ENCODE assay signal across 9 cellular contexts in genomic region chr9:87714819-87715218, GRCh38. TPM values are rescaled to one million over a fixed set of nuclear protein-coding genes. Genes with fewer than 3 reads are reported as not detected.
DNase-seq lines count a peak whose midpoint lies in the region; ATAC-seq, FAIRE-seq and TF ChIP-seq lines count a peak whose summit lies in the region.
"Had no signal": no experiment of that assay in that cellular context is flagged by ENCODE, and none has a peak within 500 bp of the region (broad histone marks: within the 10 kb centered on the region; RNA-seq: fewer than 3 reads in every experiment).

No MANE protein-coding gene starts in this region.

- TF ChIP-seq CTCF in astrocyte of the spinal cord (IDR thresholded peaks at IDR 0.05; ENCODE audit: low read depth, low read length): no peak
- no peak for TF ChIP-seq CTCF in HepG2 (CRISPR knock-in tag; IDR thresholded peaks at IDR 0.05)
- no peak for TF ChIP-seq CTCF in activated CD8-positive, alpha-beta T cell treated with anti-CD3 and anti-CD28 coated beads for 36 hours (IDR thresholded peaks at IDR 0.05)
- no peak for TF ChIP-seq CTCF in OCI-LY7 (conservative IDR thresholded peaks at IDR 0.05; ENCODE audit: low read length)

- H3K27ac Mint-ChIP-seq in activated CD8-positive, alpha-beta T cell treated with anti-CD3 and anti-CD28 coated beads for 36 hours: no peak overlapping the region

- peak; percentile 48 for DNase-seq in SIG-M5 treated with dmso at 0.1 percent for 504 hours (lab: John Stamatoyannopoulos, UW; ENCODE audit: unreplicated experiment)
- DNase-seq in SIG-M5 (lab: John Stamatoyannopoulos, UW): no peak
- peak; percentile 73 for DNase-seq in astrocyte of the spinal cord (ENCODE audit: low read depth, low spot score)
- peak; percentile 89 for DNase-seq in HepG2 (ENCODE audit: low spot score)
- DNase-seq in ureter (ENCODE audit: low spot score): peak; percentile 66
- DNase-seq in activated CD8-positive, alpha-beta T cell treated with anti-CD3 and anti-CD28 coated beads for 36 hours: no peak
- no peak for DNase-seq in OCI-LY7 (ENCODE audit: low spot score)

- BruUV-seq in HepG2 (replicated peaks; lab: Mats Ljungman, UMichigan) (no TSS peak), OCI-LY7 (replicated peaks; lab: Mats Ljungman, UMichigan) (no TSS peak)

- POLR2A ChIA-PET in HepG2 (lab: Yijun Ruan, JAX) (interaction anchor here (0.9 to 2.2 kb wide), 2 partner anchors 12 to 102 kb away, joined by 3 to 20 read pairs; partner anchors contain the start of gene CTSL), OCI-LY7 (lab: Charles Lee) (interaction anchor here (0.7 kb wide), 1 partner anchor 707 kb away, joined by 3 read pairs; no protein-coding TSS in a partner anchor)
- POLR2A ChIA-PET in activated CD8-positive, alpha-beta T cell treated with anti-CD3 and anti-CD28 coated beads for 36 hours (lab: Charles Lee): no interaction called here

- H3K4me3 ChIP-seq in astrocyte of the spinal cord (ENCODE audit: low read depth, low read length) (no peak overlapping the region), HepG2 (replicated peaks in 1 of 3; ENCODE audit: insufficient read depth in 1 of 3, low read depth in 2 of 3, low read length in 3 of 3) (no peak overlapping the region; a peak in 1 of 6 replicates), OCI-LY7 (ENCODE audit: low read depth, low read length, poor library complexity, severe bottlenecking) (no peak overlapping the region)
- H3K4me3 ChIP-seq: thoracic aorta had no signal

- WGBS in HepG2 (ENCODE audit: low lambda C conversion rate): 0% methylated on average over 2 of the region's 2 CpGs

- peaks cover 49% of the 10 kb centered on the region for H3K4me1 ChIP-seq in HepG2 (ENCODE audit: insufficient read depth, low read length)
- H3K4me1 ChIP-seq in OCI-LY7 (ENCODE audit: insufficient read depth, low read length, poor library complexity, severe bottlenecking): no peaks in the 10 kb centered on the region

- peak; percentile 80 for ATAC-seq in HepG2
- no peak for ATAC-seq in activated CD8-positive, alpha-beta T cell treated with anti-CD3 and anti-CD28 coated beads for 36 hours
- ATAC-seq in GM18858 (IDR thresholded peaks at IDR 0.05; ENCODE audit: unreplicated experiment): no peak

- H4K20me1 ChIP-seq in HepG2 (ENCODE audit: insufficient read depth, low read length) (no peaks in the 10 kb centered on the region), OCI-LY7 (ENCODE audit: insufficient read depth, low read length) (no peaks in the 10 kb centered on the region)

- CTCF ChIA-PET in HepG2 (lab: Yijun Ruan, JAX; ENCODE audit: low intra/inter-chr PET ratio, low total read pairs): no interaction called here
- CTCF ChIA-PET in activated CD8-positive, alpha-beta T cell treated with anti-CD3 and anti-CD28 coated beads for 36 hours (lab: Charles Lee): no interaction called here
- CTCF ChIA-PET in OCI-LY7 (lab: Charles Lee; ENCODE audit: unreplicated experiment): no interaction called here

- in situ Hi-C loops in astrocyte of the spinal cord (cut with HindIII; ENCODE audit: low sequenced_read_pairs): no loop called here
- in situ Hi-C loops in HepG2 (cut with HindIII; ENCODE audit: extremely low pct_ligation_motif_present, low pct_unique_long_range_greater_than_20kb): no loop called here

- TF ChIP-seq RAD21 in HepG2 (CRISPR knock-in tag; IDR thresholded peaks at IDR 0.05): no peak

- TF ChIP-seq EP300 in HepG2 (IDR thresholded peaks at IDR 0.05; ENCODE audit: low read depth in 2 of 2, low read length in 2 of 2): peak; percentile 44 to 63; a peak in 3 of 4 replicates
- TF ChIP-seq EP300 in HepG2 (CRISPR knock-in tag; IDR thresholded peaks at IDR 0.05; ENCODE audit: borderline replicate concordance): no peak

- H2AFZ ChIP-seq in HepG2 (ENCODE audit: low read length): no peak overlapping the region
- no peak overlapping the region for H2AFZ ChIP-seq in OCI-LY7 (ENCODE audit: low read length)

- peaks cover 0 to 5% of the 10 kb centered on the region in 2 experiments; a peak in 1 of 5 replicates for H3K27me3 ChIP-seq in HepG2 (ENCODE audit: control insufficient read depth in 1 of 2, insufficient read depth in 2 of 2, low read length in 2 of 2)

- intact Hi-C loops in HepG2 (cut with micrococcal nuclease; ENCODE audit: unreplicated experiment): no loop called here
- intact Hi-C loops in activated CD8-positive, alpha-beta T cell treated with anti-CD3 and anti-CD28 coated beads for 36 hours (cut with micrococcal nuclease): no loop called here
- intact Hi-C loops in OCI-LY7 (cut with micrococcal nuclease; ENCODE audit: unreplicated experiment): no loop called here

- H3K4me2 ChIP-seq in HepG2 (ENCODE audit: low read depth, low read length) (peak overlapping the region; percentile 45), OCI-LY7 (ENCODE audit: low read length) (no peak overlapping the region)

- TF ChIP-seq POLR2A in HepG2 (IDR thresholded peaks at IDR 0.05; ENCODE audit: insufficient read depth in 1 of 2, low read depth in 2 of 2, low read length in 2 of 2): no peak

- no peaks in the 10 kb centered on the region for H3K36me3 Mint-ChIP-seq in activated CD8-positive, alpha-beta T cell treated with anti-CD3 and anti-CD28 coated beads for 36 hours (ENCODE audit: low read depth)

- peaks cover 5% of the 10 kb centered on the region for H3K4me1 Mint-ChIP-seq in activated CD8-positive, alpha-beta T cell treated with anti-CD3 and anti-CD28 coated beads for 36 hours (ENCODE audit: low read depth)

- H3K9ac ChIP-seq in HepG2 (ENCODE audit: insufficient read depth, low read depth, low read length): no peak overlapping the region

- no peaks in the 10 kb centered on the region for H3K9me3 Mint-ChIP-seq in activated CD8-positive, alpha-beta T cell treated with anti-CD3 and anti-CD28 coated beads for 36 hours

- H3K9me3 ChIP-seq in HepG2 (ENCODE audit: low read length): no peaks in the 10 kb centered on the region
- no peaks in the 10 kb centered on the region for H3K9me3 ChIP-seq in OCI-LY7 (ENCODE audit: low read length)
- H3K9me3 ChIP-seq: thoracic aorta had no signal

- H3K4me3 Mint-ChIP-seq in activated CD8-positive, alpha-beta T cell treated with anti-CD3 and anti-CD28 coated beads for 36 hours: no peak overlapping the region

- peak; percentile 84 for FAIRE-seq in HepG2 (lab: Jason Lieb, UNC)

- peaks cover 1% of the 10 kb centered on the region for H3K27me3 Mint-ChIP-seq in activated CD8-positive, alpha-beta T cell treated with anti-CD3 and anti-CD28 coated beads for 36 hours

- H3K36me3 ChIP-seq in HepG2 (replicated peaks in 1 of 2; ENCODE audit: control insufficient read depth in 1 of 2, insufficient read depth in 2 of 2, low read length in 2 of 2) (no peaks in the 10 kb centered on the region), OCI-LY7 (ENCODE audit: insufficient read depth, low read length) (no peaks in the 10 kb centered on the region)
- H3K36me3 ChIP-seq: thoracic aorta had no signal

- H3K9me2 ChIP-seq in OCI-LY7 (ENCODE audit: insufficient read depth, low read length): no peaks in the 10 kb centered on the region

- no peak overlapping the region for H3K27ac ChIP-seq in HepG2 (ENCODE audit: extremely low read length, insufficient read depth, low read length)
- H3K27ac ChIP-seq in OCI-LY7 (ENCODE audit: low read depth, low read length, poor library complexity, severe bottlenecking): no peak overlapping the region

- H3K79me2 ChIP-seq in HepG2 (ENCODE audit: insufficient read depth, low read length): no peaks in the 10 kb centered on the region
- no peaks in the 10 kb centered on the region for H3K79me2 ChIP-seq in OCI-LY7 (ENCODE audit: insufficient read depth, low read depth, low read length)

TF ChIP-seq in HepG2, 621 proteins besides CTCF, POLR2A, EP300 and RAD21 (continues in another document):
- TF ChIP-seq MLLT10 (CRISPR knock-in tag; IDR thresholded peaks at IDR 0.05) (no peak), FOXJ3 (CRISPR knock-in tag; IDR thresholded peaks at IDR 0.05; ENCODE audit: borderline replicate concordance) (peak; percentile 57; the same call in 1 of the 2 replicates), KAT8 (CRISPR knock-in tag; IDR thresholded peaks at IDR 0.05) (peak; percentile 64; the same call in 1 of the 2 replicates)

RNA-seq across cellular contexts. Expression of gene CTSL, which starts 11.1 kb away (rescaled TPM):
- 40.0 and 78.1 TPM in 2 replicates for total RNA-seq in HepG2 (2016; rRNA removed; fragmentation: Illumina TruSeq; extraction: Trizol)
- total RNA-seq in HepG2 (2016; cell fraction: cytosol; rRNA removed; fragmentation: Illumina TruSeq; extraction: Trizol; ENCODE audit: low read depth): 3.8 and 5.8 TPM in 2 replicates
- total RNA-seq in HepG2 (2016; cell fraction: insoluble cytoplasmic fraction; rRNA removed; fragmentation: Illumina TruSeq; extraction: Trizol): 40.5 and 78.7 TPM in 2 replicates
- total RNA-seq in HepG2 (2016; cell fraction: membrane; rRNA removed; fragmentation: Illumina TruSeq; extraction: Trizol): 8.0 and 8.5 TPM in 2 replicates
- 52.9 and 63.4 TPM in 2 replicates for total RNA-seq in HepG2 (2016; cell fraction: nucleus; rRNA removed; fragmentation: Illumina TruSeq; extraction: Trizol)
- polyA plus RNA-seq in HepG2 (2011; rRNA removed): 83.8 and 113 TPM in 2 replicates
- 73.7 and 84.1 TPM in 2 replicates for polyA plus RNA-seq in HepG2 (2011; cell fraction: cytosol; rRNA removed)
- 20.1 and 27.7 TPM in 2 replicates for polyA plus RNA-seq in HepG2 (2011; cell fraction: nucleus; rRNA removed)
- polyA plus RNA-seq in HepG2 (2012): 48.9 and 56.9 TPM in 2 replicates
- 4.8 and 5.2 TPM in 2 replicates for polyA plus RNA-seq in HepG2 (2016; cell fraction: cytosol; fragmentation: Illumina TruSeq; extraction: Trizol; ENCODE audit: low read depth)
- polyA plus RNA-seq in HepG2 (2016; cell fraction: insoluble cytoplasmic fraction; fragmentation: Illumina TruSeq; extraction: Trizol; ENCODE audit: low read depth): 36.0 and 42.5 TPM in 2 replicates
- 5.3 and 5.5 TPM in 2 replicates for polyA plus RNA-seq in HepG2 (2016; cell fraction: membrane; fragmentation: Illumina TruSeq; extraction: Trizol; ENCODE audit: low read depth)
- 85.9 and 86.3 TPM in 2 replicates for polyA plus RNA-seq in HepG2 (2016; cell fraction: nucleus; fragmentation: Illumina TruSeq; extraction: Trizol; ENCODE audit: insufficient read depth, low read depth)
- 18.9 and 34.3 TPM in 2 replicates for polyA minus RNA-seq in HepG2 (2011; rRNA and poly(A)+ RNA removed; ENCODE audit: low replicate concordance)
- 21.2 and 31.1 TPM in 2 replicates for polyA minus RNA-seq in HepG2 (2011; cell fraction: cytosol; rRNA and poly(A)+ RNA removed)
- 11.2 and 15.9 TPM in 2 replicates for polyA minus RNA-seq in HepG2 (2011; cell fraction: nucleus; rRNA and poly(A)+ RNA removed)
- total RNA-seq in ureter: 119 TPM
- total RNA-seq in activated CD8-positive, alpha-beta T cell treated with anti-CD3 and anti-CD28 coated beads for 36 hours: under 1 TPM; 0.36 to 0.58 TPM
- total RNA-seq in OCI-LY7 (2014; rRNA removed; shearing (Covaris generic)): not detected in 2 replicates
- total RNA-seq in OCI-LY7 (2022): not detected in 2 replicates

Comparison
In these comparisons a context has a peak if more than half of its experiments do, and no peak if none do; other contexts are left out.
1. DNase-seq: peak in SIG-M5 treated with dmso at 0.1 percent for 504 hours (single experiment), astrocyte of the spinal cord (single experiment), HepG2 (single experiment) and ureter (single experiment); none in SIG-M5 (single experiment), activated CD8-positive, alpha-beta T cell treated with anti-CD3 and anti-CD28 coated beads for 36 hours (single experiment) and OCI-LY7 (single experiment).